Comparison of ENCODE assay signal across 1 cellular context in genomic region chr7:91759205-91759863, GRCh38.
TF ChIP-seq lines count a peak whose summit lies in the region.

No MANE protein-coding gene starts in this region.

TF ChIP-seq in HepG2, 621 proteins besides CTCF, POLR2A, EP300 and RAD21 (continued from another document):
- TF ChIP-seq, protein P1, sequence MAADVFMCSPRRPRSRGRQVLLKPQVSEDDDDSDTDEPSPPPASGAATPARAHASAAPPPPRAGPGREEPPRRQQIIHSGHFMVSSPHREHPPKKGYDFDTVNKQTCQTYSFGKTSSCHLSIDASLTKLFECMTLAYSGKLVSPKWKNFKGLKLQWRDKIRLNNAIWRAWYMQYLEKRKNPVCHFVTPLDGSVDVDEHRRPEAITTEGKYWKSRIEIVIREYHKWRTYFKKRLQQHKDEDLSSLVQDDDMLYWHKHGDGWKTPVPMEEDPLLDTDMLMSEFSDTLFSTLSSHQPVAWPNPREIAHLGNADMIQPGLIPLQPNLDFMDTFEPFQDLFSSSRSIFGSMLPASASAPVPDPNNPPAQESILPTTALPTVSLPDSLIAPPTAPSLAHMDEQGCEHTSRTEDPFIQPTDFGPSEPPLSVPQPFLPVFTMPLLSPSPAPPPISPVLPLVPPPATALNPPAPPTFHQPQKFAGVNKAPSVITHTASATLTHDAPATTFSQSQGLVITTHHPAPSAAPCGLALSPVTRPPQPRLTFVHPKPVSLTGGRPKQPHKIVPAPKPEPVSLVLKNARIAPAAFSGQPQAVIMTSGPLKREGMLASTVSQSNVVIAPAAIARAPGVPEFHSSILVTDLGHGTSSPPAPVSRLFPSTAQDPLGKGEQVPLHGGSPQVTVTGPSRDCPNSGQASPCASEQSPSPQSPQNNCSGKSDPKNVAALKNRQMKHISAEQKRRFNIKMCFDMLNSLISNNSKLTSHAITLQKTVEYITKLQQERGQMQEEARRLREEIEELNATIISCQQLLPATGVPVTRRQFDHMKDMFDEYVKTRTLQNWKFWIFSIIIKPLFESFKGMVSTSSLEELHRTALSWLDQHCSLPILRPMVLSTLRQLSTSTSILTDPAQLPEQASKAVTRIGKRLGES (CRISPR knock-in tag; IDR thresholded peaks at IDR 0.05; ENCODE audit: borderline replicate concordance) = no peak
- TF ChIP-seq NFIB (CRISPR knock-in tag; IDR thresholded peaks at IDR 0.05; ENCODE audit: borderline replicate concordance) = no peak
- TF ChIP-seq HNRNPK (IDR thresholded peaks at IDR 0.05; ENCODE audit: low read depth, low read length, poor library complexity, severe bottlenecking) = no peak
- TF ChIP-seq TCF7 (IDR thresholded peaks at IDR 0.05; ENCODE audit: low read depth) = no peak
- no peak for TF ChIP-seq ZNF256 (CRISPR knock-in tag; conservative IDR thresholded peaks at IDR 0.05)
- TF ChIP-seq GATAD2A (CRISPR knock-in tag; IDR thresholded peaks at IDR 0.05) = 0 out of 2 replicates have a peak, but pooled peaks have one; percentile 17
- peak; percentile 48; the same call in 1 of the 2 replicates for TF ChIP-seq ZNF331 (CRISPR knock-in tag; IDR thresholded peaks at IDR 0.05)
- peak; percentile 52; the same call in 1 of the 2 replicates for TF ChIP-seq SAP130 (CRISPR knock-in tag; IDR thresholded peaks at IDR 0.05; ENCODE audit: low read depth)
- TF ChIP-seq, protein P2, sequence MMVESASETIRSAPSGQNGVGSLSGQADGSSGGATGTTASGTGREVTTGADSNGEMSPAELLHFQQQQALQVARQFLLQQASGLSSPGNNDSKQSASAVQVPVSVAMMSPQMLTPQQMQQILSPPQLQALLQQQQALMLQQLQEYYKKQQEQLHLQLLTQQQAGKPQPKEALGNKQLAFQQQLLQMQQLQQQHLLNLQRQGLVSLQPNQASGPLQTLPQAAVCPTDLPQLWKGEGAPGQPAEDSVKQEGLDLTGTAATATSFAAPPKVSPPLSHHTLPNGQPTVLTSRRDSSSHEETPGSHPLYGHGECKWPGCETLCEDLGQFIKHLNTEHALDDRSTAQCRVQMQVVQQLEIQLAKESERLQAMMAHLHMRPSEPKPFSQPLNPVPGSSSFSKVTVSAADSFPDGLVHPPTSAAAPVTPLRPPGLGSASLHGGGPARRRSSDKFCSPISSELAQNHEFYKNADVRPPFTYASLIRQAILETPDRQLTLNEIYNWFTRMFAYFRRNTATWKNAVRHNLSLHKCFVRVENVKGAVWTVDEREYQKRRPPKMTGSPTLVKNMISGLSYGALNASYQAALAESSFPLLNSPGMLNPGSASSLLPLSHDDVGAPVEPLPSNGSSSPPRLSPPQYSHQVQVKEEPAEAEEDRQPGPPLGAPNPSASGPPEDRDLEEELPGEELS (CRISPR knock-in tag; IDR thresholded peaks at IDR 0.05) = peak; percentile 60
- no peak for TF ChIP-seq FOXP1 (IDR thresholded peaks at IDR 0.05)
- peak; percentile 51; the same call in 1 of the 2 replicates for TF ChIP-seq FOXP1 (CRISPR knock-in tag; IDR thresholded peaks at IDR 0.05)
- no peak for TF ChIP-seq HMG20B (CRISPR knock-in tag; conservative IDR thresholded peaks at IDR 0.05)
- no peak for TF ChIP-seq ZNF263 (CRISPR knock-in tag; IDR thresholded peaks at IDR 0.05)
- TF ChIP-seq FOSL2 (CRISPR knock-in tag; IDR thresholded peaks at IDR 0.05) = peak; percentile 57; the same call in 1 of the 2 replicates
- TF ChIP-seq, protein P3, sequence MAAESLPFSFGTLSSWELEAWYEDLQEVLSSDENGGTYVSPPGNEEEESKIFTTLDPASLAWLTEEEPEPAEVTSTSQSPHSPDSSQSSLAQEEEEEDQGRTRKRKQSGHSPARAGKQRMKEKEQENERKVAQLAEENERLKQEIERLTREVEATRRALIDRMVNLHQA (CRISPR knock-in tag; IDR thresholded peaks at IDR 0.05) = no peak
- TF ChIP-seq ZNF225 (CRISPR knock-in tag; IDR thresholded peaks at IDR 0.05) = no peak
